ENCODE assay signal across 1 cellular context in the genomic region with DNA sequence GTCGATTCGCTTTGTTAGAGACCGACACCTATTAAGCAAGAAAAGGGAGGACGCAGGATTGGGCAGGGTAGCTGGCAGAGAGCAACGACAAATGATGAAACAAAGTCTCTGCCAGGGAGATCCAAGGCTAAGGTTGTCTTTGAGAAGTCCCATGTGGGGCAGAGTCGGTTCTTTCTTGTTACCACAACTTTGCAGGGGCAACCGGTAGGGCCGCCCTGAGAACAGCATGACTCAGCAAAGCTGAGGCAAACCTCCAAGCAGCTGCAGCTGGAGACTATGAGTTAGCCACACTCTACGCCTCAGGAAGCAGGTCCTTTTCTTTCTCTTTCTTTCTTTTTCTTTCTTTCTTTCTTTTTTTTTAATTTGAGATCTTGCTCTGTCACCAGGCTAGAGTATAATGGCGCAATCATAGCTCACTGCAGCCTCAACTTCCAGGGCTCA.
A peak's percentile ranks its signal among the peaks of the same experiment; 100 is the strongest.
TF ChIP-seq lines count a peak whose summit lies in the region.

No MANE protein-coding gene starts in this region.

TF ChIP-seq in GM12878, 131 proteins besides CTCF, POLR2A, EP300 and RAD21 (continued from another document and continues in another):
- TF ChIP-seq, protein P1, sequence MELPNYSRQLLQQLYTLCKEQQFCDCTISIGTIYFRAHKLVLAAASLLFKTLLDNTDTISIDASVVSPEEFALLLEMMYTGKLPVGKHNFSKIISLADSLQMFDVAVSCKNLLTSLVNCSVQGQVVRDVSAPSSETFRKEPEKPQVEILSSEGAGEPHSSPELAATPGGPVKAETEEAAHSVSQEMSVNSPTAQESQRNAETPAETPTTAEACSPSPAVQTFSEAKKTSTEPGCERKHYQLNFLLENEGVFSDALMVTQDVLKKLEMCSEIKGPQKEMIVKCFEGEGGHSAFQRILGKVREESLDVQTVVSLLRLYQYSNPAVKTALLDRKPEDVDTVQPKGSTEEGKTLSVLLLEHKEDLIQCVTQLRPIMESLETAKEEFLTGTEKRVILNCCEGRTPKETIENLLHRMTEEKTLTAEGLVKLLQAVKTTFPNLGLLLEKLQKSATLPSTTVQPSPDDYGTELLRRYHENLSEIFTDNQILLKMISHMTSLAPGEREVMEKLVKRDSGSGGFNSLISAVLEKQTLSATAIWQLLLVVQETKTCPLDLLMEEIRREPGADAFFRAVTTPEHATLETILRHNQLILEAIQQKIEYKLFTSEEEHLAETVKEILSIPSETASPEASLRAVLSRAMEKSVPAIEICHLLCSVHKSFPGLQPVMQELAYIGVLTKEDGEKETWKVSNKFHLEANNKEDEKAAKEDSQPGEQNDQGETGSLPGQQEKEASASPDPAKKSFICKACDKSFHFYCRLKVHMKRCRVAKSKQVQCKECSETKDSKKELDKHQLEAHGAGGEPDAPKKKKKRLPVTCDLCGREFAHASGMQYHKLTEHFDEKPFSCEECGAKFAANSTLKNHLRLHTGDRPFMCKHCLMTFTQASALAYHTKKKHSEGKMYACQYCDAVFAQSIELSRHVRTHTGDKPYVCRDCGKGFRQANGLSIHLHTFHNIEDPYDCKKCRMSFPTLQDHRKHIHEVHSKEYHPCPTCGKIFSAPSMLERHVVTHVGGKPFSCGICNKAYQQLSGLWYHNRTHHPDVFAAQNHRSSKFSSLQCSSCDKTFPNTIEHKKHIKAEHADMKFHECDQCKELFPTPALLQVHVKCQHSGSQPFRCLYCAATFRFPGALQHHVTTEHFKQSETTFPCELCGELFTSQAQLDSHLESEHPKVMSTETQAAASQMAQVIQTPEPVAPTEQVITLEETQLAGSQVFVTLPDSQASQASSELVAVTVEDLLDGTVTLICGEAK (IDR thresholded peaks at IDR 0.05; ENCODE audit: borderline replicate concordance) = no peak
- TF ChIP-seq GABPA (IDR thresholded peaks at IDR 0.05; ENCODE audit: low read depth) = 0 out of 2 replicates have a peak, but pooled peaks have one; percentile 30
- TF ChIP-seq, protein P2, sequence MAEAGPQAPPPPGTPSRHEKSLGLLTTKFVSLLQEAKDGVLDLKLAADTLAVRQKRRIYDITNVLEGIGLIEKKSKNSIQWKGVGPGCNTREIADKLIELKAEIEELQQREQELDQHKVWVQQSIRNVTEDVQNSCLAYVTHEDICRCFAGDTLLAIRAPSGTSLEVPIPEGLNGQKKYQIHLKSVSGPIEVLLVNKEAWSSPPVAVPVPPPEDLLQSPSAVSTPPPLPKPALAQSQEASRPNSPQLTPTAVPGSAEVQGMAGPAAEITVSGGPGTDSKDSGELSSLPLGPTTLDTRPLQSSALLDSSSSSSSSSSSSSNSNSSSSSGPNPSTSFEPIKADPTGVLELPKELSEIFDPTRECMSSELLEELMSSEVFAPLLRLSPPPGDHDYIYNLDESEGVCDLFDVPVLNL (IDR thresholded peaks at IDR 0.05; ENCODE audit: low read depth, low read length) = no peak
- TF ChIP-seq RCOR1 (conservative IDR thresholded peaks at IDR 0.05; ENCODE audit: low read depth, low read length) = no peak
- TF ChIP-seq SMC3 (IDR thresholded peaks at IDR 0.05; ENCODE audit: borderline replicate concordance, low read length) = peak; percentile 6; the same call in 1 of the 2 replicates
- TF ChIP-seq, protein P3, sequence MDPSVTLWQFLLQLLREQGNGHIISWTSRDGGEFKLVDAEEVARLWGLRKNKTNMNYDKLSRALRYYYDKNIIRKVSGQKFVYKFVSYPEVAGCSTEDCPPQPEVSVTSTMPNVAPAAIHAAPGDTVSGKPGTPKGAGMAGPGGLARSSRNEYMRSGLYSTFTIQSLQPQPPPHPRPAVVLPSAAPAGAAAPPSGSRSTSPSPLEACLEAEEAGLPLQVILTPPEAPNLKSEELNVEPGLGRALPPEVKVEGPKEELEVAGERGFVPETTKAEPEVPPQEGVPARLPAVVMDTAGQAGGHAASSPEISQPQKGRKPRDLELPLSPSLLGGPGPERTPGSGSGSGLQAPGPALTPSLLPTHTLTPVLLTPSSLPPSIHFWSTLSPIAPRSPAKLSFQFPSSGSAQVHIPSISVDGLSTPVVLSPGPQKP (IDR thresholded peaks at IDR 0.05; ENCODE audit: low read depth, low read length) = no peak
- TF ChIP-seq, protein P4, sequence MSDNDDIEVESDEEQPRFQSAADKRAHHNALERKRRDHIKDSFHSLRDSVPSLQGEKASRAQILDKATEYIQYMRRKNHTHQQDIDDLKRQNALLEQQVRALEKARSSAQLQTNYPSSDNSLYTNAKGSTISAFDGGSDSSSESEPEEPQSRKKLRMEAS (IDR thresholded peaks at IDR 0.05; ENCODE audit: low read depth, low read length) = no peak
- TF ChIP-seq SIX5 (IDR thresholded peaks at IDR 0.05; ENCODE audit: low read depth, low read length, severe bottlenecking) = no peak
- no peak for TF ChIP-seq SRF (IDR thresholded peaks at IDR 0.05; ENCODE audit: low read depth in 2 of 2, low read length in 2 of 2)
- peak; percentile 18 for TF ChIP-seq MEF2B (IDR thresholded peaks at IDR 0.05; ENCODE audit: partially characterized antibody, poor library complexity, severe bottlenecking)
- TF ChIP-seq, protein P5, sequence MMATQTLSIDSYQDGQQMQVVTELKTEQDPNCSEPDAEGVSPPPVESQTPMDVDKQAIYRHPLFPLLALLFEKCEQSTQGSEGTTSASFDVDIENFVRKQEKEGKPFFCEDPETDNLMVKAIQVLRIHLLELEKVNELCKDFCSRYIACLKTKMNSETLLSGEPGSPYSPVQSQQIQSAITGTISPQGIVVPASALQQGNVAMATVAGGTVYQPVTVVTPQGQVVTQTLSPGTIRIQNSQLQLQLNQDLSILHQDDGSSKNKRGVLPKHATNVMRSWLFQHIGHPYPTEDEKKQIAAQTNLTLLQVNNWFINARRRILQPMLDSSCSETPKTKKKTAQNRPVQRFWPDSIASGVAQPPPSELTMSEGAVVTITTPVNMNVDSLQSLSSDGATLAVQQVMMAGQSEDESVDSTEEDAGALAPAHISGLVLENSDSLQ (IDR thresholded peaks at IDR 0.05) = no peak
- TF ChIP-seq, protein P6, sequence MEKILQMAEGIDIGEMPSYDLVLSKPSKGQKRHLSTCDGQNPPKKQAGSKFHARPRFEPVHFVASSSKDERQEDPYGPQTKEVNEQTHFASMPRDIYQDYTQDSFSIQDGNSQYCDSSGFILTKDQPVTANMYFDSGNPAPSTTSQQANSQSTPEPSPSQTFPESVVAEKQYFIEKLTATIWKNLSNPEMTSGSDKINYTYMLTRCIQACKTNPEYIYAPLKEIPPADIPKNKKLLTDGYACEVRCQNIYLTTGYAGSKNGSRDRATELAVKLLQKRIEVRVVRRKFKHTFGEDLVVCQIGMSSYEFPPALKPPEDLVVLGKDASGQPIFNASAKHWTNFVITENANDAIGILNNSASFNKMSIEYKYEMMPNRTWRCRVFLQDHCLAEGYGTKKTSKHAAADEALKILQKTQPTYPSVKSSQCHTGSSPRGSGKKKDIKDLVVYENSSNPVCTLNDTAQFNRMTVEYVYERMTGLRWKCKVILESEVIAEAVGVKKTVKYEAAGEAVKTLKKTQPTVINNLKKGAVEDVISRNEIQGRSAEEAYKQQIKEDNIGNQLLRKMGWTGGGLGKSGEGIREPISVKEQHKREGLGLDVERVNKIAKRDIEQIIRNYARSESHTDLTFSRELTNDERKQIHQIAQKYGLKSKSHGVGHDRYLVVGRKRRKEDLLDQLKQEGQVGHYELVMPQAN (conservative IDR thresholded peaks at IDR 0.05) = no peak
- TF ChIP-seq FOXM1 (IDR thresholded peaks at IDR 0.05; ENCODE audit: low read depth, low read length) = peak; percentile 38; the same call in 1 of the 2 replicates
- TF ChIP-seq CBFB (IDR thresholded peaks at IDR 0.05; ENCODE audit: low read depth) = peak; percentile 56; the same call in 1 of the 2 replicates
- TF ChIP-seq PML (IDR thresholded peaks at IDR 0.05; ENCODE audit: low read length) = no peak
- TF ChIP-seq EZH2 (IDR thresholded peaks at IDR 0.05; ENCODE audit: borderline replicate concordance, control insufficient read depth, low read depth, low read length) = no peak
- TF ChIP-seq CREM (IDR thresholded peaks at IDR 0.05; ENCODE audit: low read depth) = no peak; the same call in 1 of the 2 replicates
- no peak for TF ChIP-seq SUZ12 (IDR thresholded peaks at IDR 0.05; ENCODE audit: unreplicated experiment)
- TF ChIP-seq SMAD1 (IDR thresholded peaks at IDR 0.05; ENCODE audit: low read depth, partially characterized antibody) = no peak
- TF ChIP-seq, protein P7, sequence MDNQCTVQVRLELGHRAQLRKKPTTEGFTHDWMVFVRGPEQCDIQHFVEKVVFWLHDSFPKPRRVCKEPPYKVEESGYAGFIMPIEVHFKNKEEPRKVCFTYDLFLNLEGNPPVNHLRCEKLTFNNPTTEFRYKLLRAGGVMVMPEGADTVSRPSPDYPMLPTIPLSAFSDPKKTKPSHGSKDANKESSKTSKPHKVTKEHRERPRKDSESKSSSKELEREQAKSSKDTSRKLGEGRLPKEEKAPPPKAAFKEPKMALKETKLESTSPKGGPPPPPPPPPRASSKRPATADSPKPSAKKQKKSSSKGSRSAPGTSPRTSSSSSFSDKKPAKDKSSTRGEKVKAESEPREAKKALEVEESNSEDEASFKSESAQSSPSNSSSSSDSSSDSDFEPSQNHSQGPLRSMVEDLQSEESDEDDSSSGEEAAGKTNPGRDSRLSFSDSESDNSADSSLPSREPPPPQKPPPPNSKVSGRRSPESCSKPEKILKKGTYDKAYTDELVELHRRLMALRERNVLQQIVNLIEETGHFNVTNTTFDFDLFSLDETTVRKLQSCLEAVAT (IDR thresholded peaks at IDR 0.05) = peak; percentile 90; the same call in 1 of the 2 replicates
- TF ChIP-seq ZNF207 (IDR thresholded peaks at IDR 0.05; ENCODE audit: borderline replicate concordance) = no peak
- no peak for TF ChIP-seq RB1 (IDR thresholded peaks at IDR 0.05; ENCODE audit: borderline replicate concordance)
- TF ChIP-seq ZSCAN29 (IDR thresholded peaks at IDR 0.05) = no peak
- TF ChIP-seq IRF4 (IDR thresholded peaks at IDR 0.05; ENCODE audit: low read depth, low read length) = 0 out of 2 replicates have a peak, but pooled peaks have one; percentile 32
- 0 out of 3 replicates have a peak, but pooled peaks have one; percentile 23 for TF ChIP-seq POU2F2 (IDR thresholded peaks at IDR 0.05; ENCODE audit: borderline replicate concordance, low read depth, low read length)
- TF ChIP-seq ZNF24 (IDR thresholded peaks at IDR 0.05) = no peak
- TF ChIP-seq STAT1 (conservative IDR thresholded peaks at IDR 0.05) = no peak
- TF ChIP-seq, protein P8, sequence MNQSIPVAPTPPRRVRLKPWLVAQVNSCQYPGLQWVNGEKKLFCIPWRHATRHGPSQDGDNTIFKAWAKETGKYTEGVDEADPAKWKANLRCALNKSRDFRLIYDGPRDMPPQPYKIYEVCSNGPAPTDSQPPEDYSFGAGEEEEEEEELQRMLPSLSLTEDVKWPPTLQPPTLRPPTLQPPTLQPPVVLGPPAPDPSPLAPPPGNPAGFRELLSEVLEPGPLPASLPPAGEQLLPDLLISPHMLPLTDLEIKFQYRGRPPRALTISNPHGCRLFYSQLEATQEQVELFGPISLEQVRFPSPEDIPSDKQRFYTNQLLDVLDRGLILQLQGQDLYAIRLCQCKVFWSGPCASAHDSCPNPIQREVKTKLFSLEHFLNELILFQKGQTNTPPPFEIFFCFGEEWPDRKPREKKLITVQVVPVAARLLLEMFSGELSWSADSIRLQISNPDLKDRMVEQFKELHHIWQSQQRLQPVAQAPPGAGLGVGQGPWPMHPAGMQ (IDR thresholded peaks at IDR 0.05; ENCODE audit: borderline replicate concordance) = no peak
- peak; percentile 100 for TF ChIP-seq BACH1 (IDR thresholded peaks at IDR 0.05; ENCODE audit: borderline replicate concordance)
- TF ChIP-seq, protein P9, sequence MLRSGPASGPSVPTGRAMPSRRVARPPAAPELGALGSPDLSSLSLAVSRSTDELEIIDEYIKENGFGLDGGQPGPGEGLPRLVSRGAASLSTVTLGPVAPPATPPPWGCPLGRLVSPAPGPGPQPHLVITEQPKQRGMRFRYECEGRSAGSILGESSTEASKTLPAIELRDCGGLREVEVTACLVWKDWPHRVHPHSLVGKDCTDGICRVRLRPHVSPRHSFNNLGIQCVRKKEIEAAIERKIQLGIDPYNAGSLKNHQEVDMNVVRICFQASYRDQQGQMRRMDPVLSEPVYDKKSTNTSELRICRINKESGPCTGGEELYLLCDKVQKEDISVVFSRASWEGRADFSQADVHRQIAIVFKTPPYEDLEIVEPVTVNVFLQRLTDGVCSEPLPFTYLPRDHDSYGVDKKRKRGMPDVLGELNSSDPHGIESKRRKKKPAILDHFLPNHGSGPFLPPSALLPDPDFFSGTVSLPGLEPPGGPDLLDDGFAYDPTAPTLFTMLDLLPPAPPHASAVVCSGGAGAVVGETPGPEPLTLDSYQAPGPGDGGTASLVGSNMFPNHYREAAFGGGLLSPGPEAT (IDR thresholded peaks at IDR 0.05; ENCODE audit: low read depth) = peak; percentile 70; the same call in 1 of the 2 replicates
- TF ChIP-seq, protein P10, sequence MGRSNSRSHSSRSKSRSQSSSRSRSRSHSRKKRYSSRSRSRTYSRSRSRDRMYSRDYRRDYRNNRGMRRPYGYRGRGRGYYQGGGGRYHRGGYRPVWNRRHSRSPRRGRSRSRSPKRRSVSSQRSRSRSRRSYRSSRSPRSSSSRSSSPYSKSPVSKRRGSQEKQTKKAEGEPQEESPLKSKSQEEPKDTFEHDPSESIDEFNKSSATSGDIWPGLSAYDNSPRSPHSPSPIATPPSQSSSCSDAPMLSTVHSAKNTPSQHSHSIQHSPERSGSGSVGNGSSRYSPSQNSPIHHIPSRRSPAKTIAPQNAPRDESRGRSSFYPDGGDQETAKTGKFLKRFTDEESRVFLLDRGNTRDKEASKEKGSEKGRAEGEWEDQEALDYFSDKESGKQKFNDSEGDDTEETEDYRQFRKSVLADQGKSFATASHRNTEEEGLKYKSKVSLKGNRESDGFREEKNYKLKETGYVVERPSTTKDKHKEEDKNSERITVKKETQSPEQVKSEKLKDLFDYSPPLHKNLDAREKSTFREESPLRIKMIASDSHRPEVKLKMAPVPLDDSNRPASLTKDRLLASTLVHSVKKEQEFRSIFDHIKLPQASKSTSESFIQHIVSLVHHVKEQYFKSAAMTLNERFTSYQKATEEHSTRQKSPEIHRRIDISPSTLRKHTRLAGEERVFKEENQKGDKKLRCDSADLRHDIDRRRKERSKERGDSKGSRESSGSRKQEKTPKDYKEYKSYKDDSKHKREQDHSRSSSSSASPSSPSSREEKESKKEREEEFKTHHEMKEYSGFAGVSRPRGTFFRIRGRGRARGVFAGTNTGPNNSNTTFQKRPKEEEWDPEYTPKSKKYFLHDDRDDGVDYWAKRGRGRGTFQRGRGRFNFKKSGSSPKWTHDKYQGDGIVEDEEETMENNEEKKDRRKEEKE (IDR thresholded peaks at IDR 0.05) = no peak
- TF ChIP-seq NR2C2 (IDR thresholded peaks at IDR 0.05; ENCODE audit: borderline replicate concordance, control insufficient read depth, insufficient read length, low read depth) = no peak
- no peak for TF ChIP-seq NFXL1 (IDR thresholded peaks at IDR 0.05; ENCODE audit: borderline replicate concordance)
- no peak for TF ChIP-seq JUND (IDR thresholded peaks at IDR 0.05; ENCODE audit: low read depth, low read length)
